10 cellular contexts compared by ENCODE assay signal in genomic region chr4:121597346-121597934, GRCh38.
DNase-seq lines count a peak whose midpoint lies in the region; ATAC-seq and TF ChIP-seq lines count a peak whose summit lies in the region.
"Had no signal": no experiment of that assay in that cellular context is flagged by ENCODE, and none has a peak within 500 bp of the region (broad histone marks: within the 10 kb centered on the region; RNA-seq: fewer than 3 reads in every experiment).

No MANE protein-coding gene starts in this region.

- TF ChIP-seq EP300 in suprapubic skin (IDR thresholded peaks at IDR 0.05): no peak

- peak; percentile 51 for DNase-seq in HK-2 (ENCODE audit: unreplicated experiment)
- DNase-seq in foreskin keratinocyte: peak; percentile 75 to 87
- DNase-seq in T-helper 17 cell: no peak
- no peak for DNase-seq in CD1c-positive myeloid dendritic cell (ENCODE audit: extremely low spot score)
- DNase-seq in suprapubic skin (ENCODE audit: low spot score in 2 of 2): no peak
- DNase-seq: activated CD4-positive, CD25-positive, alpha-beta regulatory T cell; immature natural killer cell; NCI-H510A treated with DMSO at 0.1 percent for 48 hours had no signal

- ATAC-seq in GM18858 (IDR thresholded peaks at IDR 0.05; ENCODE audit: unreplicated experiment): peak; percentile 63
- ATAC-seq in GM21619 (IDR thresholded peaks at IDR 0.05; ENCODE audit: unreplicated experiment): peak; percentile 86
- peak; percentile 93 for ATAC-seq in foreskin keratinocyte
- ATAC-seq in T-helper 17 cell: no peak

- H3K27ac Mint-ChIP-seq in T-helper 17 cell: no peak overlapping the region
- H3K27ac Mint-ChIP-seq: immature natural killer cell had no signal

- no peak overlapping the region for H3K4me3 ChIP-seq in suprapubic skin

- H3K9me3 ChIP-seq in T-helper 17 cell (ENCODE audit: control insufficient read depth, low read length, poor library complexity, severe bottlenecking): no peaks in the 10 kb centered on the region
- H3K9me3 ChIP-seq in suprapubic skin: no peaks in the 10 kb centered on the region

- H3K4me1 Mint-ChIP-seq in T-helper 17 cell: no peaks in the 10 kb centered on the region
- H3K4me1 Mint-ChIP-seq: immature natural killer cell had no signal

- no peak for TF ChIP-seq POLR2A in suprapubic skin (IDR thresholded peaks at IDR 0.05)

- peaks cover 19% of the 10 kb centered on the region for H3K27me3 Mint-ChIP-seq in T-helper 17 cell

- TF ChIP-seq CTCF in foreskin keratinocyte (conservative IDR thresholded peaks at IDR 0.05): no peak
- TF ChIP-seq CTCF in suprapubic skin (IDR thresholded peaks at IDR 0.05): no peak

- 58% methylated on average over 2 of the region's 2 CpGs for WGBS in suprapubic skin

- H3K36me3 Mint-ChIP-seq in T-helper 17 cell (ENCODE audit: low read depth): no peaks in the 10 kb centered on the region
- H3K36me3 Mint-ChIP-seq: immature natural killer cell had no signal

- H3K4me1 ChIP-seq in foreskin keratinocyte (no peaks in the 10 kb centered on the region), suprapubic skin (no peaks in the 10 kb centered on the region)

- H3K27ac ChIP-seq in foreskin keratinocyte: no peak overlapping the region
- no peak overlapping the region for H3K27ac ChIP-seq in suprapubic skin

- no peaks in the 10 kb centered on the region for H3K36me3 ChIP-seq in suprapubic skin

- H3K27me3 ChIP-seq in foreskin keratinocyte (no peaks in the 10 kb centered on the region), suprapubic skin (no peaks in the 10 kb centered on the region)

- H3K4me3 Mint-ChIP-seq in T-helper 17 cell: no peak overlapping the region
- H3K4me3 Mint-ChIP-seq: immature natural killer cell had no signal

Comparison
In these comparisons a context has a peak if more than half of its experiments do, and no peak if none do; other contexts are left out.
1. DNase-seq: peak in HK-2 (single experiment) and foreskin keratinocyte (2 of 2); none in T-helper 17 cell (0 of 3), CD1c-positive myeloid dendritic cell (single experiment) and suprapubic skin (0 of 2).